In the genomic region with DNA sequence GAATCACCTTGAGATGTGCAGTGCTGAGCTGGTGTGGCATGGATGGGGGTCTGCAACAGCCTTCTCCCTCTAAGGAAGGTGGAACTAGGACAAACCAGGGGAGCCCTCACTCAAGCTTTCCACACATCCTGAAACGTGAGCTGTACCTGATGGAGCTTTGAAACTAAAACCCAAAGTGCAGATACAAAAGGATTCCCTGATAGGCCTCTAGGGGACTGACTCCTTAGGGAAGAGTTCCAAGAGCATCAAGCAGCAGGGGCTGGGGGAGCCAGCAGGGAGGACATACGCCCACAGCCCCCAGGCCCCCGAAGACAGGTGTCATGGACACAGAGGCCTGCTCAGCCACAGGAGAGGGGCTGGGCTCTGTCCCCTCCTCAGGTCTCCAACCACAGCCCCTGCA, we compare ENCODE assay signal across 1 cellular context.
TF ChIP-seq lines count a peak whose summit lies in the region.

No MANE protein-coding gene starts in this region.

TF ChIP-seq in GM23338, 12 proteins besides CTCF, POLR2A, EP300 and RAD21 (continued from another document):
- TF ChIP-seq, protein P1, sequence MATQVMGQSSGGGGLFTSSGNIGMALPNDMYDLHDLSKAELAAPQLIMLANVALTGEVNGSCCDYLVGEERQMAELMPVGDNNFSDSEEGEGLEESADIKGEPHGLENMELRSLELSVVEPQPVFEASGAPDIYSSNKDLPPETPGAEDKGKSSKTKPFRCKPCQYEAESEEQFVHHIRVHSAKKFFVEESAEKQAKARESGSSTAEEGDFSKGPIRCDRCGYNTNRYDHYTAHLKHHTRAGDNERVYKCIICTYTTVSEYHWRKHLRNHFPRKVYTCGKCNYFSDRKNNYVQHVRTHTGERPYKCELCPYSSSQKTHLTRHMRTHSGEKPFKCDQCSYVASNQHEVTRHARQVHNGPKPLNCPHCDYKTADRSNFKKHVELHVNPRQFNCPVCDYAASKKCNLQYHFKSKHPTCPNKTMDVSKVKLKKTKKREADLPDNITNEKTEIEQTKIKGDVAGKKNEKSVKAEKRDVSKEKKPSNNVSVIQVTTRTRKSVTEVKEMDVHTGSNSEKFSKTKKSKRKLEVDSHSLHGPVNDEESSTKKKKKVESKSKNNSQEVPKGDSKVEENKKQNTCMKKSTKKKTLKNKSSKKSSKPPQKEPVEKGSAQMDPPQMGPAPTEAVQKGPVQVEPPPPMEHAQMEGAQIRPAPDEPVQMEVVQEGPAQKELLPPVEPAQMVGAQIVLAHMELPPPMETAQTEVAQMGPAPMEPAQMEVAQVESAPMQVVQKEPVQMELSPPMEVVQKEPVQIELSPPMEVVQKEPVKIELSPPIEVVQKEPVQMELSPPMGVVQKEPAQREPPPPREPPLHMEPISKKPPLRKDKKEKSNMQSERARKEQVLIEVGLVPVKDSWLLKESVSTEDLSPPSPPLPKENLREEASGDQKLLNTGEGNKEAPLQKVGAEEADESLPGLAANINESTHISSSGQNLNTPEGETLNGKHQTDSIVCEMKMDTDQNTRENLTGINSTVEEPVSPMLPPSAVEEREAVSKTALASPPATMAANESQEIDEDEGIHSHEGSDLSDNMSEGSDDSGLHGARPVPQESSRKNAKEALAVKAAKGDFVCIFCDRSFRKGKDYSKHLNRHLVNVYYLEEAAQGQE (IDR thresholded peaks at IDR 0.05; ENCODE audit: unreplicated experiment) = no peak
- TF ChIP-seq POLR2AphosphoS5 (IDR thresholded peaks at IDR 0.05; ENCODE audit: low read depth) = no peak
- TF ChIP-seq, protein P2, sequence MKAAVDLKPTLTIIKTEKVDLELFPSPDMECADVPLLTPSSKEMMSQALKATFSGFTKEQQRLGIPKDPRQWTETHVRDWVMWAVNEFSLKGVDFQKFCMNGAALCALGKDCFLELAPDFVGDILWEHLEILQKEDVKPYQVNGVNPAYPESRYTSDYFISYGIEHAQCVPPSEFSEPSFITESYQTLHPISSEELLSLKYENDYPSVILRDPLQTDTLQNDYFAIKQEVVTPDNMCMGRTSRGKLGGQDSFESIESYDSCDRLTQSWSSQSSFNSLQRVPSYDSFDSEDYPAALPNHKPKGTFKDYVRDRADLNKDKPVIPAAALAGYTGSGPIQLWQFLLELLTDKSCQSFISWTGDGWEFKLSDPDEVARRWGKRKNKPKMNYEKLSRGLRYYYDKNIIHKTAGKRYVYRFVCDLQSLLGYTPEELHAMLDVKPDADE (IDR thresholded peaks at IDR 0.05) = no peak
- TF ChIP-seq STAT1 (IDR thresholded peaks at IDR 0.05; ENCODE audit: unreplicated experiment) = no peak
TF ChIP-seq in GM23338: peak in this region for 0.
